Comparison of ENCODE assay signal across 1 cellular context in genomic region chr1:51518033-51518729, GRCh38.
TF ChIP-seq lines count a peak whose summit lies in the region.

No MANE protein-coding gene starts in this region.

TF ChIP-seq in HepG2, 621 proteins besides CTCF, POLR2A, EP300 and RAD21 (continued from another document):
- TF ChIP-seq MIXL1 (CRISPR knock-in tag; IDR thresholded peaks at IDR 0.05), result no peak
- no peak for TF ChIP-seq THAP9 (CRISPR knock-in tag; IDR thresholded peaks at IDR 0.05; ENCODE audit: borderline replicate concordance)
- TF ChIP-seq TEAD2 (CRISPR knock-in tag; IDR thresholded peaks at IDR 0.05), result no peak
- TF ChIP-seq SSRP1 (CRISPR knock-in tag; IDR thresholded peaks at IDR 0.05), result no peak
- TF ChIP-seq NPAS2 (CRISPR knock-in tag; IDR thresholded peaks at IDR 0.05; ENCODE audit: borderline replicate concordance), result no peak
- no peak for TF ChIP-seq ZNF101 (CRISPR knock-in tag; IDR thresholded peaks at IDR 0.05; ENCODE audit: borderline replicate concordance, low read depth)
- TF ChIP-seq EZH2 (conservative IDR thresholded peaks at IDR 0.05; ENCODE audit: low read depth, low read length), result no peak
- TF ChIP-seq ZNF549 (CRISPR knock-in tag; IDR thresholded peaks at IDR 0.05), result no peak
- no peak for TF ChIP-seq ZSCAN31 (CRISPR knock-in tag; IDR thresholded peaks at IDR 0.05; ENCODE audit: low read depth)
- TF ChIP-seq TBP (CRISPR knock-in tag; IDR thresholded peaks at IDR 0.05), result no peak
- no peak for TF ChIP-seq ZNF383 (CRISPR knock-in tag; IDR thresholded peaks at IDR 0.05; ENCODE audit: borderline replicate concordance)
- TF ChIP-seq ZNF775 (CRISPR knock-in tag; IDR thresholded peaks at IDR 0.05; ENCODE audit: borderline replicate concordance), result no peak
- TF ChIP-seq ZNF205 (CRISPR knock-in tag; IDR thresholded peaks at IDR 0.05), result no peak
- TF ChIP-seq HNRNPK (IDR thresholded peaks at IDR 0.05; ENCODE audit: low read depth, low read length, poor library complexity, severe bottlenecking), result no peak
- TF ChIP-seq ZNF616 (CRISPR knock-in tag; IDR thresholded peaks at IDR 0.05; ENCODE audit: low read depth), result no peak
- TF ChIP-seq JARID2 (CRISPR knock-in tag; IDR thresholded peaks at IDR 0.05; ENCODE audit: insufficient replicate concordance), result no peak
- TF ChIP-seq PRMT3 (CRISPR knock-in tag; IDR thresholded peaks at IDR 0.05; ENCODE audit: borderline replicate concordance, low read depth), result no peak
- TF ChIP-seq SNRNP70 (IDR thresholded peaks at IDR 0.05; ENCODE audit: low read depth, low read length), result no peak
- TF ChIP-seq TCF7 (IDR thresholded peaks at IDR 0.05; ENCODE audit: low read depth), result no peak
- no peak for TF ChIP-seq NFYB (CRISPR knock-in tag; IDR thresholded peaks at IDR 0.05)
- TF ChIP-seq PBX2 (CRISPR knock-in tag; IDR thresholded peaks at IDR 0.05), result no peak
- TF ChIP-seq HDAC2 (CRISPR knock-in tag; IDR thresholded peaks at IDR 0.05), result no peak
- TF ChIP-seq RFXANK (CRISPR knock-in tag; IDR thresholded peaks at IDR 0.05), result no peak
- TF ChIP-seq NAIF1 (CRISPR knock-in tag; IDR thresholded peaks at IDR 0.05; ENCODE audit: borderline replicate concordance), result no peak
- TF ChIP-seq TRAFD1 (CRISPR knock-in tag; IDR thresholded peaks at IDR 0.05; ENCODE audit: borderline replicate concordance), result no peak
- TF ChIP-seq ZNF780A (CRISPR knock-in tag; IDR thresholded peaks at IDR 0.05), result no peak
- TF ChIP-seq TRIM24 (CRISPR knock-in tag; IDR thresholded peaks at IDR 0.05), result no peak
- no peak for TF ChIP-seq ZBTB39 (CRISPR knock-in tag; IDR thresholded peaks at IDR 0.05)
- no peak for TF ChIP-seq ZNF430 (CRISPR knock-in tag; IDR thresholded peaks at IDR 0.05)
- TF ChIP-seq ZBTB33 (CRISPR knock-in tag; IDR thresholded peaks at IDR 0.05), result no peak
- no peak for TF ChIP-seq MTF1 (CRISPR knock-in tag; IDR thresholded peaks at IDR 0.05)
- TF ChIP-seq, protein P1, sequence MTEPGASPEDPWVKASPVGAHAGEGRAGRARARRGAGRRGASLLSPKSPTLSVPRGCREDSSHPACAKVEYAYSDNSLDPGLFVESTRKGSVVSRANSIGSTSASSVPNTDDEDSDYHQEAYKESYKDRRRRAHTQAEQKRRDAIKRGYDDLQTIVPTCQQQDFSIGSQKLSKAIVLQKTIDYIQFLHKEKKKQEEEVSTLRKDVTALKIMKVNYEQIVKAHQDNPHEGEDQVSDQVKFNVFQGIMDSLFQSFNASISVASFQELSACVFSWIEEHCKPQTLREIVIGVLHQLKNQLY (CRISPR knock-in tag; IDR thresholded peaks at IDR 0.05), result no peak
- peak; percentile 53; the same call in 1 of the 2 replicates for TF ChIP-seq ZNF441 (CRISPR knock-in tag; IDR thresholded peaks at IDR 0.05; ENCODE audit: borderline replicate concordance)
- TF ChIP-seq ZNF350 (CRISPR knock-in tag; IDR thresholded peaks at IDR 0.05; ENCODE audit: borderline replicate concordance, low read depth), result no peak
- TF ChIP-seq SOX6 (IDR thresholded peaks at IDR 0.05), result no peak
- TF ChIP-seq SOX6 (CRISPR knock-in tag; IDR thresholded peaks at IDR 0.05), result 0 out of 2 replicates have a peak, but pooled peaks have one; percentile 27
- TF ChIP-seq ZBTB34 (CRISPR knock-in tag; IDR thresholded peaks at IDR 0.05), result no peak
